ENCODE assay signal across 1 cellular context in genomic region chr5:149887622-149888183, GRCh38.
A peak's percentile ranks its signal among the peaks of the same experiment; 100 is the strongest.
TF ChIP-seq lines count a peak whose summit lies in the region.

No MANE protein-coding gene starts in this region.

TF ChIP-seq in HepG2, 621 proteins besides CTCF, POLR2A, EP300 and RAD21 (continued from another document):
- TF ChIP-seq TEAD3 (CRISPR knock-in tag; optimal IDR thresholded peaks at IDR 0.05; ENCODE audit: borderline replicate concordance), result peak; percentile 35
- peak; percentile 77 for TF ChIP-seq ZNF652 (CRISPR knock-in tag; IDR thresholded peaks at IDR 0.05; ENCODE audit: borderline replicate concordance, low read depth)
- no peak for TF ChIP-seq ATF7 (IDR thresholded peaks at IDR 0.05)
- no peak for TF ChIP-seq ATF7 (CRISPR knock-in tag; IDR thresholded peaks at IDR 0.05)
- no peak for TF ChIP-seq PAF1 (CRISPR knock-in tag; IDR thresholded peaks at IDR 0.05)
